ENCODE assay signal across 10 cellular contexts in genomic region chr15:90836296-90836871, GRCh38. TPM values are rescaled to one million over a fixed set of nuclear protein-coding genes. Genes with fewer than 3 reads are reported as not detected.
A peak's percentile ranks its signal among the peaks of the same experiment; 100 is the strongest.
DNase-seq lines count a peak whose midpoint lies in the region; ATAC-seq and TF ChIP-seq lines count a peak whose summit lies in the region.
"Had no signal": no experiment of that assay in that cellular context is flagged by ENCODE, and none has a peak within 500 bp of the region (broad histone marks: within the 10 kb centered on the region; RNA-seq: fewer than 3 reads in every experiment).

No MANE protein-coding gene starts in this region.

- H3K79me2 ChIP-seq in H9 (ENCODE audit: insufficient read depth, low read length), result no peaks in the 10 kb centered on the region

- TF ChIP-seq POLR2A in tibial nerve (IDR thresholded peaks at IDR 0.05), result no peak

- no peak overlapping the region for H2BK20ac ChIP-seq in H9 (ENCODE audit: low read depth, low read length, poor library complexity, severe bottlenecking)

- no peak overlapping the region for H3K4ac ChIP-seq in H9 (ENCODE audit: low read depth, low read length)

- no peak overlapping the region for H2AFZ ChIP-seq in H9 (ENCODE audit: low read length)

- peak overlapping the region; percentile 90 for H3K4me2 ChIP-seq in BLaER1
- H3K4me2 ChIP-seq in H9 (ENCODE audit: insufficient read depth, insufficient read length, low read length), result no peak overlapping the region

- no peak overlapping the region for H4K8ac ChIP-seq in H9 (replicated peaks; ENCODE audit: insufficient read length, low read depth, low read length)

- H3K18ac ChIP-seq in H9 (ENCODE audit: insufficient read length, low read depth, low read length), result no peak overlapping the region

- no peaks in the 10 kb centered on the region for H3K36me3 ChIP-seq in BLaER1
- no peaks in the 10 kb centered on the region for H3K36me3 ChIP-seq in kidney epithelial cell (ENCODE audit: control insufficient read depth, insufficient read depth, low read length)
- no peaks in the 10 kb centered on the region for H3K36me3 ChIP-seq in tibial nerve

- H3K4me1 ChIP-seq in BLaER1 (peaks cover 52% of the 10 kb centered on the region), H9 (ENCODE audit: insufficient read depth, low read length) (peaks cover 5% of the 10 kb centered on the region; the same call in 1 of the 2 replicates), tibial nerve (peaks cover 0 to 5% (median 3%) of the 10 kb centered on the region in 4 donors)

- H2BK12ac ChIP-seq in H9 (ENCODE audit: insufficient read length, low read depth, low read length), result no peak overlapping the region

- H3K27ac Mint-ChIP-seq in H9, result peak overlapping the region in 1 of 3 experiments; percentile 98; a peak in 2 of 7 replicates
- H3K27ac Mint-ChIP-seq in activated CD8-positive, alpha-beta T cell treated with anti-CD3 and anti-CD28 coated beads for 36 hours, result peak overlapping the region; percentile 97

- H3K4me3 ChIP-seq in BLaER1, result no peak overlapping the region
- no peak overlapping the region for H3K4me3 ChIP-seq in kidney epithelial cell (ENCODE audit: low read depth, low read length)
- H3K4me3 ChIP-seq in tibial nerve, result no peak overlapping the region
- H3K4me3 ChIP-seq: GM12878 had no signal

- DNase-seq in H9 (no peak), kidney epithelial cell (ENCODE audit: low read depth) (peak; percentile 49), tibial nerve (ENCODE audit: low spot score in 2 of 2) (no peak), NCI-H1048 (lab: John Stamatoyannopoulos, UW) (no peak)
- DNase-seq in activated CD8-positive, alpha-beta T cell treated with anti-CD3 and anti-CD28 coated beads for 36 hours, result no peak

- H3K4me3 Mint-ChIP-seq in H9, result no peak overlapping the region
- H3K4me3 Mint-ChIP-seq in activated CD8-positive, alpha-beta T cell treated with anti-CD3 and anti-CD28 coated beads for 36 hours, result no peak overlapping the region

- H3K27me3 ChIP-seq in BLaER1 (no peaks in the 10 kb centered on the region), H9 (ENCODE audit: insufficient read depth, low read length) (no peaks in the 10 kb centered on the region), kidney epithelial cell (ENCODE audit: control insufficient read depth, insufficient read depth, low read length) (no peaks in the 10 kb centered on the region), tibial nerve (no peaks in the 10 kb centered on the region)

- H3K9ac ChIP-seq in BLaER1 (no peak overlapping the region), H9 (ENCODE audit: extremely low read depth, insufficient read length, low read length) (no peak overlapping the region)

- no peaks in the 10 kb centered on the region; a peak in 1 of 5 replicates for H3K9me3 Mint-ChIP-seq in H9
- H3K9me3 Mint-ChIP-seq in activated CD8-positive, alpha-beta T cell treated with anti-CD3 and anti-CD28 coated beads for 36 hours, result peaks cover 2% of the 10 kb centered on the region

- TF ChIP-seq CTCF in H9 (conservative IDR thresholded peaks at IDR 0.05) (no peak), kidney epithelial cell (IDR thresholded peaks at IDR 0.05; ENCODE audit: insufficient read depth, low read length, poor library complexity, severe bottlenecking) (no peak), tibial nerve (IDR thresholded peaks at IDR 0.05) (no peak)
- no peak for TF ChIP-seq CTCF in activated CD8-positive, alpha-beta T cell treated with anti-CD3 and anti-CD28 coated beads for 36 hours (IDR thresholded peaks at IDR 0.05)

- peak overlapping the region; percentile 68; the same call in 1 of the 2 replicates for H3K14ac ChIP-seq in H9 (ENCODE audit: insufficient read depth, low read length)

- intact Hi-C loops in activated CD8-positive, alpha-beta T cell treated with anti-CD3 and anti-CD28 coated beads for 36 hours (cut with micrococcal nuclease), result loop anchor here (5.0 kb wide), 1 partner anchor 36 kb away; no protein-coding TSS in a partner anchor

- no peaks in the 10 kb centered on the region for H3K36me3 Mint-ChIP-seq in H9 (ENCODE audit: insufficient read depth in 1 of 3, low read depth in 3 of 3)
- H3K36me3 Mint-ChIP-seq in activated CD8-positive, alpha-beta T cell treated with anti-CD3 and anti-CD28 coated beads for 36 hours (ENCODE audit: low read depth), result no peaks in the 10 kb centered on the region

- no peak overlapping the region for H4K91ac ChIP-seq in H9 (ENCODE audit: insufficient read length, low read depth, low read length)

- H4K5ac ChIP-seq in H9 (ENCODE audit: insufficient read length, low read depth, low read length), result no peak overlapping the region

- no peaks in the 10 kb centered on the region for H3K79me1 ChIP-seq in H9 (ENCODE audit: insufficient read depth, low read depth, low read length, poor library complexity, severe bottlenecking)

- no peaks in the 10 kb centered on the region for H3K23me2 ChIP-seq in H9 (ENCODE audit: insufficient read length, low read depth, low read length, poor library complexity, severe bottlenecking)

- H2AK5ac ChIP-seq in H9 (ENCODE audit: insufficient read length, low read length), result no peak overlapping the region

- no peaks in the 10 kb centered on the region for H4K20me1 ChIP-seq in BLaER1
- no peaks in the 10 kb centered on the region for H4K20me1 ChIP-seq in H9 (ENCODE audit: control insufficient read depth, insufficient read depth, insufficient read length)

- no peak overlapping the region for H3T11ph ChIP-seq in H9 (ENCODE audit: low read length)

- peaks cover 6% of the 10 kb centered on the region for H3K27me3 Mint-ChIP-seq in H9 (ENCODE audit: low read depth)
- H3K27me3 Mint-ChIP-seq in activated CD8-positive, alpha-beta T cell treated with anti-CD3 and anti-CD28 coated beads for 36 hours, result no peaks in the 10 kb centered on the region

- no peak overlapping the region for H3K23ac ChIP-seq in H9 (ENCODE audit: insufficient read length, low read depth, low read length)

- POLR2A ChIA-PET in activated CD8-positive, alpha-beta T cell treated with anti-CD3 and anti-CD28 coated beads for 36 hours (lab: Charles Lee), result interaction anchor here (4.6 kb wide), 1 partner anchor 14 kb away, joined by 27 read pairs; no protein-coding TSS in a partner anchor

- no peak for ATAC-seq in activated CD8-positive, alpha-beta T cell treated with anti-CD3 and anti-CD28 coated beads for 36 hours
- ATAC-seq in HG02798 (IDR thresholded peaks at IDR 0.05; ENCODE audit: poor library complexity, unreplicated experiment), result no peak
- no peak for ATAC-seq in activated CD4-positive, CD25-positive, alpha-beta regulatory T cell treated with anti-CD3 and anti-CD28 coated beads, Interleukin-2, amount 50 U/mL, for 24 hours
- ATAC-seq: GM12878, Panc1 had no signal

- no peak for TF ChIP-seq EP300 in tibial nerve (IDR thresholded peaks at IDR 0.05)

- no peak overlapping the region for H2BK15ac ChIP-seq in H9 (ENCODE audit: low read depth, low read length)

- H3K9me3 ChIP-seq in BLaER1 (no peaks in the 10 kb centered on the region), H9 (ENCODE audit: control insufficient read depth, low read depth, low read length) (no peaks in the 10 kb centered on the region), tibial nerve (no peaks in the 10 kb centered on the region)

- H2BK120ac ChIP-seq in H9 (ENCODE audit: low read depth, low read length, poor library complexity, severe bottlenecking), result no peak overlapping the region

- no CpG with 5 or more reads among the region's 7 CpGs for WGBS in H9 (ENCODE audit: extremely low coverage, insufficient read length, low lambda C conversion rate)
- 70 to 74% methylated on average over 7 of the region's 7 CpGs for WGBS in tibial nerve, 2 donors

- CTCF ChIA-PET in activated CD8-positive, alpha-beta T cell treated with anti-CD3 and anti-CD28 coated beads for 36 hours (lab: Charles Lee), result interaction anchor here (2.4 kb wide), 1 partner anchor 67 kb away, joined by 8 read pairs; the partner anchor contains the start of gene MAN2A2

- no peak overlapping the region for H3K27ac ChIP-seq in BLaER1
- H3K27ac ChIP-seq in H9 (ENCODE audit: insufficient read length, low read depth, low read length), result no peak overlapping the region
- no peak overlapping the region for H3K27ac ChIP-seq in tibial nerve

- peaks cover 37 to 38% of the 10 kb centered on the region in 2 experiments for H3K4me1 Mint-ChIP-seq in H9
- peaks cover 45% of the 10 kb centered on the region for H3K4me1 Mint-ChIP-seq in activated CD8-positive, alpha-beta T cell treated with anti-CD3 and anti-CD28 coated beads for 36 hours (ENCODE audit: low read depth)

- no peak overlapping the region for H3K56ac ChIP-seq in H9 (ENCODE audit: insufficient read length, low read depth, low read length)

- no peak overlapping the region for H2BK5ac ChIP-seq in H9 (ENCODE audit: insufficient read length, low read length)

RNA-seq across cellular contexts. Expression of gene FURIN, which starts 32.0 kb away (rescaled TPM):
- total RNA-seq in H9 (2021) (35.1 and 35.7 TPM in 2 replicates), kidney epithelial cell (103 and 124 TPM in 2 replicates), tibial nerve (10 to 100 TPM; 28.7 to 71.1 (median 42.4) TPM)
- 100 to 1,000 TPM; 111 to 117 TPM for total RNA-seq in activated CD8-positive, alpha-beta T cell treated with anti-CD3 and anti-CD28 coated beads for 36 hours

RNA-seq across cellular contexts. Expression of gene FES, which starts 47.9 kb away (rescaled TPM):
- total RNA-seq in H9 (2021) (6.5 and 6.7 TPM in 2 replicates), kidney epithelial cell (15.1 and 15.6 TPM in 2 replicates), tibial nerve (100 to 1,000 TPM in 1 of 4 donors, 10 to 100 TPM in 3; 62.0 to 183 (median 72.1) TPM)
- total RNA-seq in activated CD8-positive, alpha-beta T cell treated with anti-CD3 and anti-CD28 coated beads for 36 hours, result 1 to 10 TPM; 4.1 to 4.6 TPM
